Comparison of ENCODE assay signal across 9 cellular contexts in genomic region chr2:130588698-130589458, GRCh38. TPM values are rescaled to one million over a fixed set of nuclear protein-coding genes. Genes with fewer than 3 reads are reported as not detected.
DNase-seq lines count a peak whose midpoint lies in the region; ATAC-seq lines count a peak whose summit lies in the region.
"Not testable (repeated sequence)": the region's sequence is repeated elsewhere in the genome, so short reads cannot be mapped to it uniquely, and the experiment has no call there.
"Had no signal": no experiment of that assay in that cellular context is flagged by ENCODE, and none has a peak within 500 bp of the region (broad histone marks: within the 10 kb centered on the region; RNA-seq: fewer than 3 reads in every experiment).

No MANE protein-coding gene starts in this region.

- H3K27ac ChIP-seq in naive thymus-derived CD4-positive, alpha-beta T cell (ENCODE audit: low read depth, low read length), result not testable (repeated sequence)

- not testable (repeated sequence) for H3K4me3 Mint-ChIP-seq in activated naive CD4-positive, alpha-beta T cell treated with anti-CD3 and anti-CD28 coated beads for 36 hours; naive thymus-derived CD4-positive, alpha-beta T cell; stimulated activated naive B cell treated with anti-CD40 and anti-IgM and Interleukin-4, amounts not matched to agents 10 μg/mL and 1 μg/mL and 100 μg/mL, for 72 hours

- not testable (repeated sequence) for H3K27me3 ChIP-seq in naive thymus-derived CD4-positive, alpha-beta T cell (ENCODE audit: control insufficient read depth in 2 of 2, insufficient read depth in 2 of 2, low read length in 2 of 2)

- DNase-seq in activated naive CD4-positive, alpha-beta T cell treated with anti-CD3 and anti-CD28 coated beads for 36 hours, result peak; percentile 15
- DNase-seq in naive thymus-derived CD4-positive, alpha-beta T cell, result not testable (repeated sequence)
- peak; percentile 41 for DNase-seq in stimulated activated naive B cell treated with anti-CD40 and anti-IgM and Interleukin-4, amounts not matched to agents 10 μg/mL and 1 μg/mL and 100 μg/mL, for 72 hours

- not testable (repeated sequence) for H3K36me3 Mint-ChIP-seq in activated naive CD4-positive, alpha-beta T cell treated with anti-CD3 and anti-CD28 coated beads for 36 hours (ENCODE audit: low read depth); naive thymus-derived CD4-positive, alpha-beta T cell; stimulated activated naive B cell treated with anti-CD40 and anti-IgM and Interleukin-4, amounts not matched to agents 10 μg/mL and 1 μg/mL and 100 μg/mL, for 72 hours

- not testable (repeated sequence) for H3K9me3 ChIP-seq in naive thymus-derived CD4-positive, alpha-beta T cell (ENCODE audit: control insufficient read depth in 2 of 3, low read length in 3 of 3)

- not testable (repeated sequence) for H3K27ac Mint-ChIP-seq in activated naive CD4-positive, alpha-beta T cell treated with anti-CD3 and anti-CD28 coated beads for 36 hours; naive thymus-derived CD4-positive, alpha-beta T cell
- H3K27ac Mint-ChIP-seq in stimulated activated naive B cell treated with anti-CD40 and anti-IgM and Interleukin-4, amounts not matched to agents 10 μg/mL and 1 μg/mL and 100 μg/mL, for 72 hours, result peak overlapping the region; percentile 71

- not testable (repeated sequence) for H3K36me3 ChIP-seq in naive thymus-derived CD4-positive, alpha-beta T cell (ENCODE audit: control insufficient read depth in 2 of 3, insufficient read depth in 3 of 3, low read length in 3 of 3)

- not testable (repeated sequence) for H3K4me1 ChIP-seq in naive thymus-derived CD4-positive, alpha-beta T cell (ENCODE audit: control insufficient read depth in 2 of 2, insufficient read depth in 2 of 2, low read length in 2 of 2)

- CTCF ChIA-PET in activated naive CD4-positive, alpha-beta T cell treated with anti-CD3 and anti-CD28 coated beads for 36 hours (lab: Charles Lee); naive thymus-derived CD4-positive, alpha-beta T cell (lab: Charles Lee): not testable (repeated sequence)

- intact Hi-C loops in activated naive CD4-positive, alpha-beta T cell treated with anti-CD3 and anti-CD28 coated beads for 36 hours (cut with micrococcal nuclease); naive thymus-derived CD4-positive, alpha-beta T cell (cut with micrococcal nuclease): not testable (repeated sequence)

- H3K4me3 ChIP-seq in naive thymus-derived CD4-positive, alpha-beta T cell (ENCODE audit: low read length), result not testable (repeated sequence)

- H3K9me3 Mint-ChIP-seq in activated naive CD4-positive, alpha-beta T cell treated with anti-CD3 and anti-CD28 coated beads for 36 hours; naive thymus-derived CD4-positive, alpha-beta T cell; stimulated activated naive B cell treated with anti-CD40 and anti-IgM and Interleukin-4, amounts not matched to agents 10 μg/mL and 1 μg/mL and 100 μg/mL, for 72 hours: not testable (repeated sequence)

- not testable (repeated sequence) for H3K27me3 Mint-ChIP-seq in activated naive CD4-positive, alpha-beta T cell treated with anti-CD3 and anti-CD28 coated beads for 36 hours (ENCODE audit: low read depth); naive thymus-derived CD4-positive, alpha-beta T cell; stimulated activated naive B cell treated with anti-CD40 and anti-IgM and Interleukin-4, amounts not matched to agents 10 μg/mL and 1 μg/mL and 100 μg/mL, for 72 hours

- ATAC-seq in GM18861 (IDR thresholded peaks at IDR 0.05; ENCODE audit: unreplicated experiment) (peak; percentile 91), GM21367 (IDR thresholded peaks at IDR 0.05; ENCODE audit: unreplicated experiment) (peak; percentile 69), HG02798 (IDR thresholded peaks at IDR 0.05; ENCODE audit: poor library complexity, unreplicated experiment) (peak; percentile 86), HG03342 (IDR thresholded peaks at IDR 0.05; ENCODE audit: unreplicated experiment) (peak; percentile 64)
- peak; percentile 88 to 90 for ATAC-seq in activated CD4-positive, CD25-positive, alpha-beta regulatory T cell treated with anti-CD3 and anti-CD28 coated beads, Interleukin-2, amount 50 U/mL, for 24 hours
- ATAC-seq in naive thymus-derived CD4-positive, alpha-beta T cell, result peak; percentile 67
- ATAC-seq in stimulated activated naive B cell treated with anti-CD40 and anti-IgM and Interleukin-4, amounts not matched to agents 10 μg/mL and 1 μg/mL and 100 μg/mL, for 72 hours (replicated peaks), result peak; percentile 96 to 97

- not testable (repeated sequence) for H3K4me1 Mint-ChIP-seq in activated naive CD4-positive, alpha-beta T cell treated with anti-CD3 and anti-CD28 coated beads for 36 hours (ENCODE audit: low read depth); naive thymus-derived CD4-positive, alpha-beta T cell; stimulated activated naive B cell treated with anti-CD40 and anti-IgM and Interleukin-4, amounts not matched to agents 10 μg/mL and 1 μg/mL and 100 μg/mL, for 72 hours

- POLR2A ChIA-PET in naive thymus-derived CD4-positive, alpha-beta T cell (lab: Charles Lee), result not testable (repeated sequence)

RNA-seq across cellular contexts. Expression of gene CFC1, which starts 10.5 kb away (rescaled TPM):
- not detected for total RNA-seq in activated naive CD4-positive, alpha-beta T cell treated with anti-CD3 and anti-CD28 coated beads for 36 hours
- not detected for total RNA-seq in naive thymus-derived CD4-positive, alpha-beta T cell
- polyA plus RNA-seq in naive thymus-derived CD4-positive, alpha-beta T cell, result not detected
- total RNA-seq: activated CD4-positive, alpha-beta memory T cell treated with anti-CD3 and anti-CD28 coated beads, Interleukin-2, amount 10 ng/mL, durations not matched to agents 7 days and 5 days had no signal

RNA-seq across cellular contexts. Expression of gene POTEJ, which starts 22.4 kb away (rescaled TPM):
- total RNA-seq in activated naive CD4-positive, alpha-beta T cell treated with anti-CD3 and anti-CD28 coated beads for 36 hours, result not detected
- not detected for total RNA-seq in naive thymus-derived CD4-positive, alpha-beta T cell
- polyA plus RNA-seq in naive thymus-derived CD4-positive, alpha-beta T cell, result not detected
- total RNA-seq: activated CD4-positive, alpha-beta memory T cell treated with anti-CD3 and anti-CD28 coated beads, Interleukin-2, amount 10 ng/mL, durations not matched to agents 7 days and 5 days had no signal
